In the genomic region with DNA sequence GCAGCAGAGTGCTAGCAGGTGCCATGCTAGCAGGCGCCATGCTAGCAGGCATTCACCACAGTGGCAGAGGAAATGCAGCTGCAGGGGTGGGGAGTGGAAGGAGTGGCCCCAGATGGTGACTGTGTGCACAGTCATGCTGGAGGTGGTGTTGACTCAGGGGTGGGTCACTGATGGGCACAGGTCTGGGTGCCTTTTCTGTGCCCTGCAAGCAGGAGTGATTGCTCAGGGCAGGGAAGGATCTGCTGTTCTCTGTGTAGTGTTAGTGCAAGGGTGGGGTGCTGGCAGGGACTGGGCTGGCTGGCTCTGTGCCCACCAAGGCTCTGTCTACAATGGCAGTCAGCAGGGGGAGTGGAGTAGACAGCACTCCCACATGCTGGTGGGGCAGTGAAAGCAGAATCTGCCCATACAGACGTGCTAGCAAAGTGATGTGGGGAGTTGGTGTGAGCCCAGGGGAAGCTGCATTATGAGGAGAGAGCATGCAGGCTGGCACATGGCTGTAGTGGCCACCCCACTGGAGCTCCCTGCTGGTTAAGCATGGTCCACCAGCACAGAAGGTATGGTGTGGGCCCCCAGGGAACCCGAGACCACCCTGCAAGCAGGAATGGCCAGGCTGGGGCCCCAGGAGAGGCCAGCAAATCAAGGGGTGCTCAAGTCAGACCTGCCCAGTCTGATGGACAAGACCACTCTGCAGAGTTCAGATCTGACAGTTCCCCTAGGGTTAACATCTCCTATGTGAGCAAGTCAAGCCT, we compare ENCODE assay signal across 14 cellular contexts. TPM values are rescaled to one million over a fixed set of nuclear protein-coding genes. Genes with fewer than 3 reads are reported as not detected.
DNase-seq lines count a peak whose midpoint lies in the region; ATAC-seq and TF ChIP-seq lines count a peak whose summit lies in the region.
"Had no signal": no experiment of that assay in that cellular context is flagged by ENCODE, and none has a peak within 500 bp of the region (broad histone marks: within the 10 kb centered on the region; RNA-seq: fewer than 3 reads in every experiment).

No MANE protein-coding gene starts in this region.

- peak overlapping the region in 1 of 2 experiments; percentile 18; a peak in 1 of 4 replicates for H3K27ac ChIP-seq in SK-N-SH (ENCODE audit: low read depth in 2 of 2, low read length in 1 of 2)
- no peak overlapping the region for H3K27ac ChIP-seq in CD4-positive, alpha-beta T cell (ENCODE audit: low read depth, low read length)
- H3K27ac ChIP-seq: dorsolateral prefrontal cortex, hepatocyte, HL-60 had no signal

- intact Hi-C loops in CD4-positive, alpha-beta T cell (cut with DNase I, micrococcal nuclease), result loop anchor here in 1 of 2 experiments (5.0 kb wide), 1 partner anchor 267 kb away; no protein-coding TSS in a partner anchor

- H2AFZ ChIP-seq in SK-N-SH (ENCODE audit: low read depth), result no peak overlapping the region
- H2AFZ ChIP-seq in Loucy (ENCODE audit: low read length), result no peak overlapping the region
- H2AFZ ChIP-seq: hepatocyte had no signal

- no peaks in the 10 kb centered on the region for H3K9me2 ChIP-seq in SK-N-SH
- H3K9me2 ChIP-seq in Loucy (replicated peaks; ENCODE audit: low read depth, low read length), result no peaks in the 10 kb centered on the region

- POLR2A ChIA-PET in SK-N-SH (lab: Yijun Ruan, JAX), result no interaction called here
- POLR2A ChIA-PET in CD4-positive, alpha-beta T cell (lab: Charles Lee), result interaction anchor here (0.7 to 1.5 kb wide), 2 partner anchors 14 kb away, joined by 4 to 6 read pairs; partner anchors contain the start of gene TSPYL1

- CTCF ChIA-PET in SK-N-SH (lab: Yijun Ruan, JAX), result interaction anchor here (0.9 to 4.7 kb wide), 4 partner anchors 10 to 48 kb away, joined by 3 to 39 read pairs (median 4); partner anchors contain the start of gene TSPYL4
- CTCF ChIA-PET in CD4-positive, alpha-beta T cell (lab: Charles Lee), result no interaction called here

- H3K4me2 ChIP-seq in SK-N-SH, result no peak overlapping the region
- peak overlapping the region; percentile 6 for H3K4me2 ChIP-seq in Loucy (ENCODE audit: low read depth, low read length, poor library complexity, severe bottlenecking)
- H3K4me2 ChIP-seq: hepatocyte had no signal

- peaks cover 34% of the 10 kb centered on the region for H3K4me1 Mint-ChIP-seq in activated T-helper 17 cell treated with anti-CD3 and anti-CD28 coated beads, Interleukin-2, amount 50 U/mL, for 72 hours
- H3K4me1 Mint-ChIP-seq in nephron progenitor cell, result no peaks in the 10 kb centered on the region
- peaks cover 36% of the 10 kb centered on the region for H3K4me1 Mint-ChIP-seq in CD4-positive, alpha-beta T cell (ENCODE audit: low read depth)

- peaks cover 23% of the 10 kb centered on the region for H3K36me3 Mint-ChIP-seq in activated T-helper 17 cell treated with anti-CD3 and anti-CD28 coated beads, Interleukin-2, amount 50 U/mL, for 72 hours (ENCODE audit: low read depth)
- H3K36me3 Mint-ChIP-seq in nephron progenitor cell (ENCODE audit: low read depth), result peaks cover 56% of the 10 kb centered on the region
- H3K36me3 Mint-ChIP-seq in CD4-positive, alpha-beta T cell (ENCODE audit: low read depth), result peaks cover 42% of the 10 kb centered on the region

- TF ChIP-seq RAD21 in SK-N-SH (IDR thresholded peaks at IDR 0.05; ENCODE audit: low read length), result no peak

- no peak overlapping the region for H3K4me3 ChIP-seq in SK-N-SH (ENCODE audit: low read depth in 2 of 2, low read length in 1 of 2)
- no peak overlapping the region for H3K4me3 ChIP-seq in Loucy (ENCODE audit: low read length, poor library complexity, severe bottlenecking)
- H3K4me3 ChIP-seq: dorsolateral prefrontal cortex, hepatocyte had no signal

- peaks cover 3 to 4% of the 10 kb centered on the region in 2 experiments for H3K36me3 ChIP-seq in SK-N-SH (replicated peaks in 1 of 2; ENCODE audit: control insufficient read depth in 1 of 2, insufficient read depth in 2 of 2, low read length in 1 of 2)
- H3K36me3 ChIP-seq in Loucy (ENCODE audit: insufficient read depth, low read length), result no peaks in the 10 kb centered on the region

- peaks cover 5% of the 10 kb centered on the region for H3K9me3 Mint-ChIP-seq in activated T-helper 17 cell treated with anti-CD3 and anti-CD28 coated beads, Interleukin-2, amount 50 U/mL, for 72 hours
- peaks cover 40% of the 10 kb centered on the region for H3K9me3 Mint-ChIP-seq in nephron progenitor cell
- H3K9me3 Mint-ChIP-seq in CD4-positive, alpha-beta T cell, result no peaks in the 10 kb centered on the region

- H3F3A ChIP-seq in SK-N-SH (replicated peaks; ENCODE audit: insufficient read depth) (peaks cover 14% of the 10 kb centered on the region), Loucy (ENCODE audit: low read depth) (no peaks in the 10 kb centered on the region)

- H3K27ac Mint-ChIP-seq in activated T-helper 17 cell treated with anti-CD3 and anti-CD28 coated beads, Interleukin-2, amount 50 U/mL, for 72 hours, result no peak overlapping the region
- peak overlapping the region; percentile 82 for H3K27ac Mint-ChIP-seq in nephron progenitor cell
- H3K27ac Mint-ChIP-seq in CD4-positive, alpha-beta T cell, result no peak overlapping the region

- H3K4me1 ChIP-seq in SK-N-SH (ENCODE audit: control insufficient read depth in 1 of 2, insufficient read depth in 2 of 2, low read depth in 1 of 2, low read length in 1 of 2) (peaks cover 5 to 12% of the 10 kb centered on the region in 2 experiments; a peak in 3 of 4 replicates), Loucy (ENCODE audit: insufficient read depth, low read length, poor library complexity, severe bottlenecking) (peaks cover 10% of the 10 kb centered on the region)

- no peak for TF ChIP-seq EP300 in SK-N-SH (IDR thresholded peaks at IDR 0.05; ENCODE audit: borderline replicate concordance in 1 of 2, low read depth in 1 of 2, low read length in 1 of 2)

- no peaks in the 10 kb centered on the region for H4K20me1 ChIP-seq in SK-N-SH (ENCODE audit: insufficient read depth)
- H4K20me1 ChIP-seq in Loucy (ENCODE audit: insufficient read depth, low read length, poor library complexity, severe bottlenecking), result no peaks in the 10 kb centered on the region

- 92% methylated on average over 2 of the region's 3 CpGs for WGBS in SK-N-SH (ENCODE audit: low lambda C conversion rate)

- H3K9me3 ChIP-seq in SK-N-SH (no peaks in the 10 kb centered on the region; the same call in 1 of the 2 replicates), Loucy (ENCODE audit: insufficient read depth, low read depth, low read length) (peaks cover 11% of the 10 kb centered on the region; the same call in 1 of the 2 replicates)
- H3K9me3 ChIP-seq in CD4-positive, alpha-beta T cell (ENCODE audit: control insufficient read depth, low read length), result peaks cover 4% of the 10 kb centered on the region

- no peaks in the 10 kb centered on the region for H3K27me3 Mint-ChIP-seq in activated T-helper 17 cell treated with anti-CD3 and anti-CD28 coated beads, Interleukin-2, amount 50 U/mL, for 72 hours
- H3K27me3 Mint-ChIP-seq in nephron progenitor cell (ENCODE audit: low read depth, poor library complexity), result peaks cover 4% of the 10 kb centered on the region
- no peaks in the 10 kb centered on the region for H3K27me3 Mint-ChIP-seq in CD4-positive, alpha-beta T cell

- H3K79me2 ChIP-seq in SK-N-SH (ENCODE audit: insufficient read depth) (peaks cover 27% of the 10 kb centered on the region), Loucy (ENCODE audit: insufficient read depth, low read length) (no peaks in the 10 kb centered on the region)

- H3K27me3 ChIP-seq in SK-N-SH (ENCODE audit: insufficient read depth) (no peaks in the 10 kb centered on the region), Loucy (ENCODE audit: insufficient read depth, low read length, poor library complexity, severe bottlenecking) (no peaks in the 10 kb centered on the region)
- H3K27me3 ChIP-seq in CD4-positive, alpha-beta T cell (ENCODE audit: control insufficient read depth, insufficient read depth, low read length), result no peaks in the 10 kb centered on the region
- H3K27me3 ChIP-seq: dorsolateral prefrontal cortex, hepatocyte had no signal

- H3K9ac ChIP-seq in SK-N-SH (no peak overlapping the region), Loucy (ENCODE audit: low read depth, low read length, poor library complexity, severe bottlenecking) (no peak overlapping the region)

- DNase-seq in SK-N-SH (no peak), nephron progenitor cell (no peak)
- no peak for DNase-seq in stimulated activated naive CD4-positive, alpha-beta T cell treated with Interleukin-2 at 50 U/mL for 16 hours (lab: John Stamatoyannopoulos, UW)
- no peak for DNase-seq in CD4-positive, alpha-beta T cell
- DNase-seq: activated naive CD4-positive, alpha-beta T cell treated with anti-CD3 and anti-CD28 coated beads, Interleukin-2, amount 50 U/mL, for 16 hours; NCI-H187; retina had no signal

- ATAC-seq in SK-N-SH treated with all-trans-retinoic acid at 6 μM for 48 hours (no peak; the same call in 2 of the 3 replicates), HG03460 (IDR thresholded peaks at IDR 0.05; ENCODE audit: unreplicated experiment) (no peak)
- peak; percentile 81 for ATAC-seq in activated T-helper 17 cell treated with anti-CD3 and anti-CD28 coated beads, Interleukin-2, amount 50 U/mL, for 72 hours (replicated peaks)
- ATAC-seq in CD4-positive, alpha-beta T cell (ENCODE audit: poor library complexity), result no peak

- no peak overlapping the region for H3K4me3 Mint-ChIP-seq in activated T-helper 17 cell treated with anti-CD3 and anti-CD28 coated beads, Interleukin-2, amount 50 U/mL, for 72 hours
- no peak overlapping the region for H3K4me3 Mint-ChIP-seq in nephron progenitor cell
- H3K4me3 Mint-ChIP-seq in CD4-positive, alpha-beta T cell, result no peak overlapping the region

- no peak for TF ChIP-seq CTCF in SK-N-SH (IDR thresholded peaks at IDR 0.05)
- no peak for TF ChIP-seq CTCF in Loucy (conservative IDR thresholded peaks at IDR 0.05; ENCODE audit: low read length)
- TF ChIP-seq CTCF in nephron progenitor cell (IDR thresholded peaks at IDR 0.05), result no peak
- TF ChIP-seq CTCF in CD4-positive, alpha-beta T cell (IDR thresholded peaks at IDR 0.05), result no peak

TF ChIP-seq in SK-N-SH, 30 proteins besides CTCF, POLR2A, EP300 and RAD21 (continues in another document):
- TF ChIP-seq NFIC (IDR thresholded peaks at IDR 0.05; ENCODE audit: borderline replicate concordance) (no peak), FOSL2 (IDR thresholded peaks at IDR 0.05; ENCODE audit: borderline replicate concordance, low read depth) (peak; percentile 12; the same call in 1 of the 2 replicates)

RNA-seq across cellular contexts. Expression of gene TSPYL4, which starts 11.4 kb away (rescaled TPM):
- polyA plus RNA-seq in SK-N-SH (2012; rRNA removed), result 29.1 and 44.5 TPM in 2 replicates
- polyA plus RNA-seq in SK-N-SH (2012; cell fraction: cytosol; rRNA removed), result 26.3 and 28.2 TPM in 2 replicates
- polyA plus RNA-seq in SK-N-SH (2012; cell fraction: nucleus; rRNA removed), result 83.0 and 97.0 TPM in 2 replicates
- 10 to 100 TPM; 10.3 to 13.1 TPM for total RNA-seq in activated T-helper 17 cell treated with anti-CD3 and anti-CD28 coated beads, Interleukin-2, amount 50 U/mL, for 72 hours
- total RNA-seq in CD4-positive, alpha-beta T cell, result 10 to 100 TPM; 35.9 to 37.7 TPM

RNA-seq across cellular contexts. Expression of gene TSPYL1, which starts 14.5 kb away (rescaled TPM):
- polyA plus RNA-seq in SK-N-SH (2012; rRNA removed), result 27.9 and 31.7 TPM in 2 replicates
- 26.8 and 27.8 TPM in 2 replicates for polyA plus RNA-seq in SK-N-SH (2012; cell fraction: cytosol; rRNA removed)
- polyA plus RNA-seq in SK-N-SH (2012; cell fraction: nucleus; rRNA removed), result 13.0 and 19.1 TPM in 2 replicates
- 10 to 100 TPM; 47.9 to 64.6 TPM for total RNA-seq in activated T-helper 17 cell treated with anti-CD3 and anti-CD28 coated beads, Interleukin-2, amount 50 U/mL, for 72 hours
- 100 to 1,000 TPM; 225 to 226 TPM for total RNA-seq in CD4-positive, alpha-beta T cell
